ENCODE assay signal across 14 cellular contexts in the genomic region with DNA sequence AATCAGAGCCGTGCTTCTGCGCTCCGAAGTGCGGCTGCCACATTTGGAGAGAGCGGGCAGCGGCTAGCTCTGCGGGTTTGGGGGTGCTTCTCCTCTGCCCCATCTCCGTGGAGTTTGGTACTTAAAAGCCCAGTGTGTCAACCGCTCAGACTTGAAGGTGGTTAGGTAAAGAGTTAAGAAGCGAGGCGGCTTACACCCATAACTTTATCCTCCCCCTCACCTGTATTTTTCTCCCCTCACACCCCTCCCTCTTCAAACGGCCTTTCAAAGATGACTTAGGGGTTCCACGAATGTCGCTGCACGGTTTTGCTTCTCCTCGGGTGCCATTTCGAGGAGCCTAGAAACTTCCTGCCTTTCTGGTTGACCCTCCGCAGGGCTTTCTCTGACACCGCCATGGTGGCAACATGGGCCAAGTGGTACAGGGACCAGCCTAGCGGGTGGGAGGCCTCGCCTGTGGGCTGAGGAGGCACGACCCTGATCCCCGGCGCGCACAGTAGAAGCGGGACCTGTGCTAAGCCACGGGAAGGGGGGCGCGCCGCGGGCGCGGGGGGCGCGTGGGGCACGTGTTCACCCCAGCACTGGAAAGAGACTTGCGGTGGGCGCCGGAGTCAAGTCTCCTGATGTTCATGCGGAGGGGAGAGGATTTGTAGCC. TPM values are rescaled to one million over a fixed set of nuclear protein-coding genes. Genes with fewer than 3 reads are reported as not detected.
A peak's percentile ranks its signal among the peaks of the same experiment; 100 is the strongest.
DNase-seq lines count a peak whose midpoint lies in the region; ATAC-seq and TF ChIP-seq lines count a peak whose summit lies in the region.
"Had no signal": no experiment of that assay in that cellular context is flagged by ENCODE, and none has a peak within 500 bp of the region (broad histone marks: within the 10 kb centered on the region; RNA-seq: fewer than 3 reads in every experiment).

No MANE protein-coding gene starts in this region.

- no peak for TF ChIP-seq EP300 in suprapubic skin (IDR thresholded peaks at IDR 0.05)

- peak; percentile 71 for DNase-seq in DMS153 treated with DMSO at 0.1 percent for 48 hours (lab: John Stamatoyannopoulos, UW; ENCODE audit: unreplicated experiment)
- DNase-seq in DMS153 (lab: John Stamatoyannopoulos, UW): no peak
- DNase-seq in lower lobe of right lung: no peak
- no peak for DNase-seq in suprapubic skin (ENCODE audit: low spot score in 2 of 2)
- no peak for DNase-seq in GF-D8 (lab: John Stamatoyannopoulos, UW)
- no peak for DNase-seq in activated CD8-positive, alpha-beta memory T cell treated with anti-CD3 and anti-CD28 coated beads, Interleukin-2, amount 50 U/mL, for 48 hours
- DNase-seq in NCI-H1694 treated with DMSO at 0.1 percent for 48 hours (lab: John Stamatoyannopoulos, UW): no peak
- DNase-seq: activated CD4-positive, alpha-beta T cell treated with anti-CD3 and anti-CD28 coated beads for 1 hour; effector CD4-positive, alpha-beta T cell; HFFc6; naive thymus-derived CD8-positive, alpha-beta T cell; stimulated activated CD4-positive, alpha-beta T cell treated with anti-CD3 and anti-CD28 coated beads, Interleukin-15, amount 100 ng/mL, for 24 hours had no signal

- H3K4me1 ChIP-seq in ectodermal cell (ENCODE audit: control insufficient read depth, insufficient read depth, low read length) (peaks cover 60% of the 10 kb centered on the region), lower lobe of right lung (peaks cover 19% of the 10 kb centered on the region), suprapubic skin (peaks cover 74% of the 10 kb centered on the region)

- intact Hi-C loops in lower lobe of right lung (cut with DNase I): no loop called here

- H3K27me3 ChIP-seq in ectodermal cell (ENCODE audit: control insufficient read depth, insufficient read depth, low read length, poor library complexity, severe bottlenecking) (peaks cover 98% of the 10 kb centered on the region), lower lobe of right lung (ENCODE audit: low read depth) (peaks cover 53% of the 10 kb centered on the region), suprapubic skin (peaks cover 17% of the 10 kb centered on the region)

- ATAC-seq in lower lobe of right lung: no peak
- ATAC-seq: naive thymus-derived CD8-positive, alpha-beta T cell had no signal

- H3K9me3 ChIP-seq in ectodermal cell (ENCODE audit: control insufficient read depth, low read length) (no peaks in the 10 kb centered on the region), lower lobe of right lung (no peaks in the 10 kb centered on the region), suprapubic skin (no peaks in the 10 kb centered on the region)

- 1% methylated on average over 39 to 40 of the region's 40 CpGs for WGBS in ectodermal cell, 2 experiments
- 67% methylated on average over 25 of the region's 40 CpGs for WGBS in suprapubic skin

- TF ChIP-seq CTCF in lower lobe of right lung (IDR thresholded peaks at IDR 0.05) (no peak), suprapubic skin (IDR thresholded peaks at IDR 0.05) (no peak)

- H3K4me3 ChIP-seq in ectodermal cell (ENCODE audit: insufficient read depth, low read depth, low read length) (peak overlapping the region; percentile 17), lower lobe of right lung (peak overlapping the region; percentile 51), suprapubic skin (peak overlapping the region; percentile 61)

- H3K27ac ChIP-seq in ectodermal cell (ENCODE audit: insufficient read depth, low read depth, low read length, poor library complexity, severe bottlenecking) (no peak overlapping the region), lower lobe of right lung (peak overlapping the region; percentile 86), suprapubic skin (peak overlapping the region; percentile 88)
- H3K27ac ChIP-seq: 22Rv1 had no signal

- H3K36me3 ChIP-seq in ectodermal cell (ENCODE audit: control insufficient read depth, insufficient read depth, low read length) (no peaks in the 10 kb centered on the region), lower lobe of right lung (no peaks in the 10 kb centered on the region), suprapubic skin (no peaks in the 10 kb centered on the region)

- no peak for TF ChIP-seq POLR2A in suprapubic skin (IDR thresholded peaks at IDR 0.05)

RNA-seq across cellular contexts. Expression of a gene that starts 31.8 kb away (rescaled TPM):
- polyA plus RNA-seq in ectodermal cell (2013, experiment 1 of 4): 0.22 TPM
- polyA plus RNA-seq in ectodermal cell (2013, experiment 2 of 4): 0.25 TPM
- 0.64 TPM for polyA plus RNA-seq in ectodermal cell (2013, experiment 3 of 4)
- 0.65 TPM for polyA plus RNA-seq in ectodermal cell (2013, experiment 4 of 4)
- total RNA-seq in lower lobe of right lung: 97.7 TPM
- total RNA-seq in suprapubic skin: 100 to 1,000 TPM in 2 of 4 donors, 10 to 100 TPM in 2; 90.4 to 204 (median 112) TPM
- total RNA-seq: naive thymus-derived CD8-positive, alpha-beta T cell had no signal
